1 cellular context compared by ENCODE assay signal in the genomic region with DNA sequence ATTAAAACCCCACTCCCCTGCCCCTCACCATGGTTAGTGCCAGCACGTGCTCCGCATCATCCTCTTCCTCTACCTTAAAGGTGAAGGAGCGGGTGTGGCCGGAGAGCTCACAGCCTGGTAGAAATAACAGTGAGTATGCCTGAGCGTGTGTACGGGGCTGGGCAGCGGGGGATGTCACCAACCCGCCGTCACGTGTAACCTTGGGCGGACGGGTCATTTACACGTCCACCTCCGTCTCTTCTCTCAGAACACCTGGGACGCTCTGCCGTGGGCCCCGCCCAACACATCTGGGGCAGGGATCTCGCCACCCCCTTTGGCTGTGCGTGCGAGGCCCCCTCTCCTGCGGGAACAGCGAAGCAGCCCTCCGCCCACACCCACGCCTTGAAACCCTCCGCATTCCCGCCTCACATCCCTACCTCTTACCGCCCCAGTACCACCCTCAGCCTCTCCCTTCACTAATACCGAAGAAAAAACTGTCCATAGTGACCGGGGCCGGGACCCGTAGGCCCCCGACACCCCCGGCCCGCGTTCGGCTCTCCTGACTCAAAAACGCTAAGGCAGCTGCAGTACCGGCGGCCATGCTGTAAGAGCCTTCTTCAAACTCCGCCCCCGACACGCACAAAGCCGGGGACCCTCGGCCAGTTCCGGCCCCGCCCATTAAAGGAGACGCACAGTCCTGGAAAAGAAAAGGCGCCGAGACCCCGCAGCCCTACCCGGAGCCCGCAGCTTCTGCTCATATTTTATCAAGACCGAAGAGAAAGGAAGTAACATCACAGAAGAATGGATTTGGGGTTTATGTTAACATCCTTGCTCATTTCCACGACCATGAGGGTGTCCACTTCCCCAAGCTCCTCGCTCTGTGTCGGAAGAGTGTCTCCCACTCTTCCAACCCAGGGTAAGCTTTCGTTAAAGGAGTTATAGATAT.
TF ChIP-seq lines count a peak whose summit lies in the region.

Gene NPM3 (minus strand): TSS at position 636 of the 925 bp plus-strand sequence. CDS start 56 bp downstream, at position 580.

TF ChIP-seq in HepG2, 621 proteins besides CTCF, POLR2A, EP300 and RAD21 (continued from another document and continues in another):
- 0 out of 2 replicates have a peak, but pooled peaks have one; percentile 8 for TF ChIP-seq PATZ1 (CRISPR knock-in tag; IDR thresholded peaks at IDR 0.05)
- peak; percentile 66; the same call in 1 of the 3 replicates for TF ChIP-seq MXI1 (IDR thresholded peaks at IDR 0.05; ENCODE audit: borderline replicate concordance, low read depth, low read length)
- no peak for TF ChIP-seq ZSCAN29 (CRISPR knock-in tag; conservative IDR thresholded peaks at IDR 0.05)
- no peak for TF ChIP-seq SNRNP70 (IDR thresholded peaks at IDR 0.05; ENCODE audit: low read depth, low read length)
- no peak for TF ChIP-seq PRDM4 (CRISPR knock-in tag; IDR thresholded peaks at IDR 0.05; ENCODE audit: borderline replicate concordance)
- TF ChIP-seq TBX3 (IDR thresholded peaks at IDR 0.05; ENCODE audit: borderline replicate concordance) = no peak
- TF ChIP-seq, protein P1, sequence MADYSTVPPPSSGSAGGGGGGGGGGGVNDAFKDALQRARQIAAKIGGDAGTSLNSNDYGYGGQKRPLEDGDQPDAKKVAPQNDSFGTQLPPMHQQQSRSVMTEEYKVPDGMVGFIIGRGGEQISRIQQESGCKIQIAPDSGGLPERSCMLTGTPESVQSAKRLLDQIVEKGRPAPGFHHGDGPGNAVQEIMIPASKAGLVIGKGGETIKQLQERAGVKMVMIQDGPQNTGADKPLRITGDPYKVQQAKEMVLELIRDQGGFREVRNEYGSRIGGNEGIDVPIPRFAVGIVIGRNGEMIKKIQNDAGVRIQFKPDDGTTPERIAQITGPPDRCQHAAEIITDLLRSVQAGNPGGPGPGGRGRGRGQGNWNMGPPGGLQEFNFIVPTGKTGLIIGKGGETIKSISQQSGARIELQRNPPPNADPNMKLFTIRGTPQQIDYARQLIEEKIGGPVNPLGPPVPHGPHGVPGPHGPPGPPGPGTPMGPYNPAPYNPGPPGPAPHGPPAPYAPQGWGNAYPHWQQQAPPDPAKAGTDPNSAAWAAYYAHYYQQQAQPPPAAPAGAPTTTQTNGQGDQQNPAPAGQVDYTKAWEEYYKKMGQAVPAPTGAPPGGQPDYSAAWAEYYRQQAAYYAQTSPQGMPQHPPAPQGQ (CRISPR knock-in tag; IDR thresholded peaks at IDR 0.05; ENCODE audit: borderline replicate concordance) = no peak
- 0 out of 2 replicates have a peak, but pooled peaks have one; percentile 8 for TF ChIP-seq SOX5 (CRISPR knock-in tag; IDR thresholded peaks at IDR 0.05; ENCODE audit: borderline replicate concordance)
- no peak for TF ChIP-seq MAFF (IDR thresholded peaks at IDR 0.05; ENCODE audit: low read depth, low read length)
- TF ChIP-seq ZNF558 (CRISPR knock-in tag; IDR thresholded peaks at IDR 0.05; ENCODE audit: borderline replicate concordance) = peak; percentile 55; the same call in 1 of the 2 replicates
- TF ChIP-seq KLF16 (CRISPR knock-in tag; IDR thresholded peaks at IDR 0.05) = no peak; a peak in 1 of 4 replicates
- no peak for TF ChIP-seq ZNF570 (CRISPR knock-in tag; IDR thresholded peaks at IDR 0.05; ENCODE audit: borderline replicate concordance)
- no peak for TF ChIP-seq NR2F2 (IDR thresholded peaks at IDR 0.05; ENCODE audit: borderline replicate concordance, low read depth)
- no peak for TF ChIP-seq TOE1 (CRISPR knock-in tag; IDR thresholded peaks at IDR 0.05)
- peak; percentile 46; the same call in 1 of the 2 replicates for TF ChIP-seq NR0B2 (CRISPR knock-in tag; IDR thresholded peaks at IDR 0.05)
- no peak for TF ChIP-seq HHEX (CRISPR knock-in tag; IDR thresholded peaks at IDR 0.05)
- TF ChIP-seq, protein P2, sequence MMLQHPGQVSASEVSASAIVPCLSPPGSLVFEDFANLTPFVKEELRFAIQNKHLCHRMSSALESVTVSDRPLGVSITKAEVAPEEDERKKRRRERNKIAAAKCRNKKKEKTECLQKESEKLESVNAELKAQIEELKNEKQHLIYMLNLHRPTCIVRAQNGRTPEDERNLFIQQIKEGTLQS (CRISPR knock-in tag; IDR thresholded peaks at IDR 0.05) = no peak
- TF ChIP-seq, protein P3, sequence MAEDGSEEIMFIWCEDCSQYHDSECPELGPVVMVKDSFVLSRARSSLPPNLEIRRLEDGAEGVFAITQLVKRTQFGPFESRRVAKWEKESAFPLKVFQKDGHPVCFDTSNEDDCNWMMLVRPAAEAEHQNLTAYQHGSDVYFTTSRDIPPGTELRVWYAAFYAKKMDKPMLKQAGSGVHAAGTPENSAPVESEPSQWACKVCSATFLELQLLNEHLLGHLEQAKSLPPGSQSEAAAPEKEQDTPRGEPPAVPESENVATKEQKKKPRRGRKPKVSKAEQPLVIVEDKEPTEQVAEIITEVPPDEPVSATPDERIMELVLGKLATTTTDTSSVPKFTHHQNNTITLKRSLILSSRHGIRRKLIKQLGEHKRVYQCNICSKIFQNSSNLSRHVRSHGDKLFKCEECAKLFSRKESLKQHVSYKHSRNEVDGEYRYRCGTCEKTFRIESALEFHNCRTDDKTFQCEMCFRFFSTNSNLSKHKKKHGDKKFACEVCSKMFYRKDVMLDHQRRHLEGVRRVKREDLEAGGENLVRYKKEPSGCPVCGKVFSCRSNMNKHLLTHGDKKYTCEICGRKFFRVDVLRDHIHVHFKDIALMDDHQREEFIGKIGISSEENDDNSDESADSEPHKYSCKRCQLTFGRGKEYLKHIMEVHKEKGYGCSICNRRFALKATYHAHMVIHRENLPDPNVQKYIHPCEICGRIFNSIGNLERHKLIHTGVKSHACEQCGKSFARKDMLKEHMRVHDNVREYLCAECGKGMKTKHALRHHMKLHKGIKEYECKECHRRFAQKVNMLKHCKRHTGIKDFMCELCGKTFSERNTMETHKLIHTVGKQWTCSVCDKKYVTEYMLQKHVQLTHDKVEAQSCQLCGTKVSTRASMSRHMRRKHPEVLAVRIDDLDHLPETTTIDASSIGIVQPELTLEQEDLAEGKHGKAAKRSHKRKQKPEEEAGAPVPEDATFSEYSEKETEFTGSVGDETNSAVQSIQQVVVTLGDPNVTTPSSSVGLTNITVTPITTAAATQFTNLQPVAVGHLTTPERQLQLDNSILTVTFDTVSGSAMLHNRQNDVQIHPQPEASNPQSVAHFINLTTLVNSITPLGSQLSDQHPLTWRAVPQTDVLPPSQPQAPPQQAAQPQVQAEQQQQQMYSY (CRISPR knock-in tag; IDR thresholded peaks at IDR 0.05) = no peak
- no peak for TF ChIP-seq PRMT3 (CRISPR knock-in tag; IDR thresholded peaks at IDR 0.05; ENCODE audit: borderline replicate concordance, low read depth)
- TF ChIP-seq ZNF44 (CRISPR knock-in tag; IDR thresholded peaks at IDR 0.05) = no peak
- 0 out of 2 replicates have a peak, but pooled peaks have one; percentile 24 for TF ChIP-seq CREB3 (CRISPR knock-in tag; IDR thresholded peaks at IDR 0.05)
- TF ChIP-seq, protein P4, sequence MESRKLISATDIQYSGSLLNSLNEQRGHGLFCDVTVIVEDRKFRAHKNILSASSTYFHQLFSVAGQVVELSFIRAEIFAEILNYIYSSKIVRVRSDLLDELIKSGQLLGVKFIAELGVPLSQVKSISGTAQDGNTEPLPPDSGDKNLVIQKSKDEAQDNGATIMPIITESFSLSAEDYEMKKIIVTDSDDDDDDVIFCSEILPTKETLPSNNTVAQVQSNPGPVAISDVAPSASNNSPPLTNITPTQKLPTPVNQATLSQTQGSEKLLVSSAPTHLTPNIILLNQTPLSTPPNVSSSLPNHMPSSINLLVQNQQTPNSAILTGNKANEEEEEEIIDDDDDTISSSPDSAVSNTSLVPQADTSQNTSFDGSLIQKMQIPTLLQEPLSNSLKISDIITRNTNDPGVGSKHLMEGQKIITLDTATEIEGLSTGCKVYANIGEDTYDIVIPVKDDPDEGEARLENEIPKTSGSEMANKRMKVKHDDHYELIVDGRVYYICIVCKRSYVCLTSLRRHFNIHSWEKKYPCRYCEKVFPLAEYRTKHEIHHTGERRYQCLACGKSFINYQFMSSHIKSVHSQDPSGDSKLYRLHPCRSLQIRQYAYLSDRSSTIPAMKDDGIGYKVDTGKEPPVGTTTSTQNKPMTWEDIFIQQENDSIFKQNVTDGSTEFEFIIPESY (CRISPR knock-in tag; IDR thresholded peaks at IDR 0.05) = no peak
- no peak for TF ChIP-seq ZNF547 (CRISPR knock-in tag; IDR thresholded peaks at IDR 0.05)
- TF ChIP-seq ZNF138 (CRISPR knock-in tag; IDR thresholded peaks at IDR 0.05; ENCODE audit: low read depth) = no peak
- TF ChIP-seq BRCA1 (CRISPR knock-in tag; IDR thresholded peaks at IDR 0.05) = no peak
- no peak for TF ChIP-seq TARDBP (CRISPR knock-in tag; IDR thresholded peaks at IDR 0.05)
- no peak; the same call in 1 of the 2 replicates for TF ChIP-seq ZNF230 (CRISPR knock-in tag; IDR thresholded peaks at IDR 0.05)
- TF ChIP-seq ZNF207 (IDR thresholded peaks at IDR 0.05; ENCODE audit: borderline replicate concordance) = no peak
- TF ChIP-seq HDAC6 (IDR thresholded peaks at IDR 0.05; ENCODE audit: low read depth, low read length) = no peak
- TF ChIP-seq NFIB (CRISPR knock-in tag; IDR thresholded peaks at IDR 0.05; ENCODE audit: borderline replicate concordance) = no peak
- no peak for TF ChIP-seq ZNF564 (CRISPR knock-in tag; IDR thresholded peaks at IDR 0.05)
- TF ChIP-seq, protein P5, sequence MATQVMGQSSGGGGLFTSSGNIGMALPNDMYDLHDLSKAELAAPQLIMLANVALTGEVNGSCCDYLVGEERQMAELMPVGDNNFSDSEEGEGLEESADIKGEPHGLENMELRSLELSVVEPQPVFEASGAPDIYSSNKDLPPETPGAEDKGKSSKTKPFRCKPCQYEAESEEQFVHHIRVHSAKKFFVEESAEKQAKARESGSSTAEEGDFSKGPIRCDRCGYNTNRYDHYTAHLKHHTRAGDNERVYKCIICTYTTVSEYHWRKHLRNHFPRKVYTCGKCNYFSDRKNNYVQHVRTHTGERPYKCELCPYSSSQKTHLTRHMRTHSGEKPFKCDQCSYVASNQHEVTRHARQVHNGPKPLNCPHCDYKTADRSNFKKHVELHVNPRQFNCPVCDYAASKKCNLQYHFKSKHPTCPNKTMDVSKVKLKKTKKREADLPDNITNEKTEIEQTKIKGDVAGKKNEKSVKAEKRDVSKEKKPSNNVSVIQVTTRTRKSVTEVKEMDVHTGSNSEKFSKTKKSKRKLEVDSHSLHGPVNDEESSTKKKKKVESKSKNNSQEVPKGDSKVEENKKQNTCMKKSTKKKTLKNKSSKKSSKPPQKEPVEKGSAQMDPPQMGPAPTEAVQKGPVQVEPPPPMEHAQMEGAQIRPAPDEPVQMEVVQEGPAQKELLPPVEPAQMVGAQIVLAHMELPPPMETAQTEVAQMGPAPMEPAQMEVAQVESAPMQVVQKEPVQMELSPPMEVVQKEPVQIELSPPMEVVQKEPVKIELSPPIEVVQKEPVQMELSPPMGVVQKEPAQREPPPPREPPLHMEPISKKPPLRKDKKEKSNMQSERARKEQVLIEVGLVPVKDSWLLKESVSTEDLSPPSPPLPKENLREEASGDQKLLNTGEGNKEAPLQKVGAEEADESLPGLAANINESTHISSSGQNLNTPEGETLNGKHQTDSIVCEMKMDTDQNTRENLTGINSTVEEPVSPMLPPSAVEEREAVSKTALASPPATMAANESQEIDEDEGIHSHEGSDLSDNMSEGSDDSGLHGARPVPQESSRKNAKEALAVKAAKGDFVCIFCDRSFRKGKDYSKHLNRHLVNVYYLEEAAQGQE (IDR thresholded peaks at IDR 0.05; ENCODE audit: borderline replicate concordance in 1 of 2, low read depth in 1 of 2, low read length in 2 of 2) = no peak
- no peak for TF ChIP-seq IRX3 (CRISPR knock-in tag; IDR thresholded peaks at IDR 0.05; ENCODE audit: borderline replicate concordance, low read depth)
- TF ChIP-seq BRF2 (CRISPR knock-in tag; IDR thresholded peaks at IDR 0.05) = no peak
- TF ChIP-seq SALL2 (CRISPR knock-in tag; IDR thresholded peaks at IDR 0.05) = no peak; the same call in 1 of the 2 replicates
